In genomic region chr4:153426207-153426886, GRCh38 we compare ENCODE assay signal across 9 cellular contexts.
DNase-seq lines count a peak whose midpoint lies in the region; ATAC-seq and TF ChIP-seq lines count a peak whose summit lies in the region.
"Had no signal": no experiment of that assay in that cellular context is flagged by ENCODE, and none has a peak within 500 bp of the region (broad histone marks: within the 10 kb centered on the region; RNA-seq: fewer than 3 reads in every experiment).

No MANE protein-coding gene starts in this region.

- H3K4me1 Mint-ChIP-seq in effector memory CD8-positive, alpha-beta T cell (ENCODE audit: low read depth in 2 of 2): peaks cover 0 to 20% of the 10 kb centered on the region in 2 donors

- H3K27me3 Mint-ChIP-seq in effector memory CD8-positive, alpha-beta T cell: no peaks in the 10 kb centered on the region

- H3K27ac Mint-ChIP-seq in effector memory CD8-positive, alpha-beta T cell: peak overlapping the region; percentile 6 to 31

- peaks cover 6% of the 10 kb centered on the region for H3K36me3 Mint-ChIP-seq in effector memory CD8-positive, alpha-beta T cell (ENCODE audit: insufficient read depth)

- no peak for TF ChIP-seq POLR2A in GM18505 (IDR thresholded peaks at IDR 0.05; ENCODE audit: borderline replicate concordance, extremely low read depth, insufficient read depth, insufficient read length)

- H3K9me3 Mint-ChIP-seq in effector memory CD8-positive, alpha-beta T cell: no peaks in the 10 kb centered on the region

- DNase-seq in effector memory CD8-positive, alpha-beta T cell: no peak
- no peak for DNase-seq in SHP77 treated with DMSO at 0.1 percent for 48 hours (lab: John Stamatoyannopoulos, UW)
- no peak for DNase-seq in cerebellar cortex (ENCODE audit: low spot score)
- no peak for DNase-seq in retina
- no peak for DNase-seq in NOMO-1 (lab: John Stamatoyannopoulos, UW; ENCODE audit: unreplicated experiment in 2 of 2)
- DNase-seq: GOT3 had no signal

- H3K4me3 Mint-ChIP-seq in effector memory CD8-positive, alpha-beta T cell: no peak overlapping the region

- ATAC-seq in GM18505 (IDR thresholded peaks at IDR 0.05; ENCODE audit: unreplicated experiment) (peak; percentile 73), GM21390 (IDR thresholded peaks at IDR 0.05; ENCODE audit: unreplicated experiment) (peak; percentile 68), HG03432 (IDR thresholded peaks at IDR 0.05; ENCODE audit: unreplicated experiment) (peak; percentile 74)
- ATAC-seq in effector memory CD8-positive, alpha-beta T cell (replicated peaks): peak; percentile 74
